ENCODE assay signal across 10 cellular contexts in genomic region chr10:132482090-132482489, GRCh38. TPM values are rescaled to one million over a fixed set of nuclear protein-coding genes. Genes with fewer than 3 reads are reported as not detected.
DNase-seq lines count a peak whose midpoint lies in the region; ATAC-seq, FAIRE-seq and TF ChIP-seq lines count a peak whose summit lies in the region.
"Had no signal": no experiment of that assay in that cellular context is flagged by ENCODE, and none has a peak within 500 bp of the region (broad histone marks: within the 10 kb centered on the region; RNA-seq: fewer than 3 reads in every experiment).

No MANE protein-coding gene starts in this region.

- H3K79me2 ChIP-seq in osteoblast (ENCODE audit: insufficient read depth, low read length), result no peaks in the 10 kb centered on the region

- ATAC-seq in HG03354 (IDR thresholded peaks at IDR 0.05; ENCODE audit: poor library complexity, severe bottlenecking, unreplicated experiment) (no peak), HG03342 (IDR thresholded peaks at IDR 0.05; ENCODE audit: unreplicated experiment) (no peak), GM18867 (IDR thresholded peaks at IDR 0.05; ENCODE audit: unreplicated experiment) (no peak), GM19324 (IDR thresholded peaks at IDR 0.05; ENCODE audit: low FRiP score, unreplicated experiment) (no peak)

- no peak overlapping the region for H3K27ac ChIP-seq in osteoblast (ENCODE audit: low read depth, low read length)

- H3K4me1 ChIP-seq in osteoblast (ENCODE audit: insufficient read depth, low read length), result no peaks in the 10 kb centered on the region
- H3K4me1 ChIP-seq: adrenal gland had no signal

- H3K36me3 ChIP-seq in osteoblast (ENCODE audit: insufficient read depth, low read length), result no peaks in the 10 kb centered on the region
- H3K36me3 ChIP-seq: adrenal gland had no signal

- FAIRE-seq in RCC 7860 (lab: Jason Lieb, UNC), result no peak

- DNase-seq in AG20443 (ENCODE audit: low spot score) (peak; percentile 77), RCC 7860 (ENCODE audit: low spot score) (peak; percentile 53), fibroblast of mammary gland (ENCODE audit: low read depth) (peak; percentile 67), osteoblast (ENCODE audit: insufficient read length, low spot score, missing footprints) (peak; percentile 86)
- DNase-seq: adrenal gland, NCI-H1092 treated with DMSO at 0.1 percent for 48 hours had no signal

- H3K9me3 ChIP-seq in osteoblast (ENCODE audit: low read depth, low read length), result no peaks in the 10 kb centered on the region
- H3K9me3 ChIP-seq: adrenal gland had no signal

- H4K20me1 ChIP-seq in osteoblast (ENCODE audit: insufficient read depth, low read length), result no peaks in the 10 kb centered on the region

- H3K4me2 ChIP-seq in osteoblast (ENCODE audit: insufficient read depth, low read length), result no peak overlapping the region

- peaks cover 25% of the 10 kb centered on the region for H3K27me3 ChIP-seq in osteoblast (ENCODE audit: insufficient read depth, low read length)

- no peak overlapping the region for H2AFZ ChIP-seq in osteoblast (ENCODE audit: low read length)

- TF ChIP-seq CTCF in fibroblast of mammary gland (conservative IDR thresholded peaks at IDR 0.05; ENCODE audit: control insufficient read depth, insufficient read depth, low read depth, low read length) (no peak), osteoblast (IDR thresholded peaks at IDR 0.05; ENCODE audit: extremely low read depth, low read depth, low read length) (no peak)

- H3K4me3 ChIP-seq in fibroblast of mammary gland (ENCODE audit: control insufficient read depth, low read depth, low read length), result no peak overlapping the region
- H3K4me3 ChIP-seq in osteoblast (ENCODE audit: insufficient read depth, low read length), result no peak overlapping the region
- H3K4me3 ChIP-seq: adrenal gland had no signal

RNA-seq across cellular contexts. Expression of gene INPP5A, which starts 55.5 kb away (rescaled TPM):
- 20.9 and 22.8 TPM in 2 replicates for total RNA-seq in osteoblast
